In the genomic region with DNA sequence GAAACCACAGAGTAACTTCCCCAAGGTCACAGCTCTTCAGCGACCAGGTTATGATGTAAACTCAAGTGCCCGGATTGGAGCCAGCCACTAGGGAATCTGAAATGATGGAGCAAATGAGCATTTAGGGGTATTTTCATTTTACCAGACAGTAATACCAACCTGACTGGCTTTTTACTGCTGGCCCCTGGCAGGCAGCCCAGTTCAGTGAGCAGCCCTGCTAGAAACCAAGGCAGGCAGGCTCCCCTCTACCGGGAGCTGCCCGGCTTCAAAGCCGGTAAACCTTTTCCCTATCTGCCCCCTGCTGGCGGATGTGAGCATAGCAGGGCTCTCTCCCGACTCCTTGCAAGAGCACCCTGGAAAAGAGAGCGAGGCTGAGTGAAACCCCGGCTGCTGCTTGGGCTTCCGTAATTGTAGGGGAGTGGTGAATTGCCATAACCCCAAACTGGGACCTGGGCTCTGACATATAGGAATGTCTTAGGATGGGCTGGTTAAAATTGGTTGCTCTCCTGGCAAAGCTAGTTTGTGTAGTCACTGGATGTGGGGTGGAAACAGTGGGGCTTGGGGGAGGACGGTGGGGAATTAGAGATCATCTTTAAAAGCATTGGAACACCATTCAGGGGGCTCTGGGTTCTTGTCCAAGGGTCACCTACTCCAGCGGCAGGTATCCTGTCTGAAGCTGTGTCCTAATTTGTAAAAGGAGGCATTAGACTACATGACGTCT, we compare ENCODE assay signal across 8 cellular contexts.
DNase-seq lines count a peak whose midpoint lies in the region; ATAC-seq lines count a peak whose summit lies in the region.

No MANE protein-coding gene starts in this region.

- peak; percentile 83 for DNase-seq in EH (ENCODE audit: low read depth)
- DNase-seq in NCI-H69 (lab: John Stamatoyannopoulos, UW), result peak; percentile 92
- DNase-seq in activated CD4-positive, alpha-beta T cell treated with anti-CD3 and anti-CD28 coated beads, Interleukin-2, amount 50 U/mL, for 4 hours, result peak; percentile 55 to 59
- DNase-seq in ecto neural progenitor cell (ENCODE audit: low spot score), result peak; percentile 92
- peak; percentile 91 to 95 for DNase-seq in lung microvascular endothelial cell (ENCODE audit: low read depth in 2 of 2)
- DNase-seq in stimulated activated CD8-positive, alpha-beta memory T cell treated with anti-CD3 and anti-CD28 coated beads, Interleukin-12 subunit alpha, Interleukin-12 subunit beta, amount 100 ng/mL, for 1 hour (ENCODE audit: low read depth), result peak; percentile 48

- ATAC-seq in HG03103 (IDR thresholded peaks at IDR 0.05; ENCODE audit: low read depth, unreplicated experiment), result peak; percentile 73
- no peak for ATAC-seq in GM19452 (IDR thresholded peaks at IDR 0.05; ENCODE audit: unreplicated experiment)
